Comparison of ENCODE assay signal across 23 cellular contexts in genomic region chr3:114487502-114487901, GRCh38.
DNase-seq lines count a peak whose midpoint lies in the region; ATAC-seq and TF ChIP-seq lines count a peak whose summit lies in the region.
"Had no signal": no experiment of that assay in that cellular context is flagged by ENCODE, and none has a peak within 500 bp of the region (broad histone marks: within the 10 kb centered on the region; RNA-seq: fewer than 3 reads in every experiment).

No MANE protein-coding gene starts in this region.

- no peak for TF ChIP-seq CTCF in left ventricle myocardium inferior (IDR thresholded peaks at IDR 0.05; ENCODE audit: borderline replicate concordance)
- no peak for TF ChIP-seq CTCF in fibroblast of mammary gland (conservative IDR thresholded peaks at IDR 0.05; ENCODE audit: control insufficient read depth, insufficient read depth, low read depth, low read length)

- ATAC-seq in Right ventricle myocardium inferior (peak; percentile 53), left ventricle myocardium superior (peak; percentile 67), HG03469 (IDR thresholded peaks at IDR 0.05; ENCODE audit: unreplicated experiment) (no peak)
- ATAC-seq: A549; CD8-positive, alpha-beta T cell; GM12878 had no signal

- no peaks in the 10 kb centered on the region for H3K9me3 ChIP-seq in left ventricle myocardium inferior (replicated peaks)
- H3K9me3 ChIP-seq: A549; BLaER1 treated with 17β-estradiol and CSF1 and Interleukin-3, amounts not matched to agents 10 nM and 100 nM; Caco-2 had no signal

- no peak overlapping the region for H3K4me3 ChIP-seq in left ventricle myocardium inferior
- no peak overlapping the region for H3K4me3 ChIP-seq in fibroblast of mammary gland (ENCODE audit: control insufficient read depth, low read depth, low read length)
- H3K4me3 ChIP-seq: A549; BLaER1 treated with 17β-estradiol and CSF1 and Interleukin-3, amounts not matched to agents 10 nM and 100 nM; GM12878 had no signal

- no peaks in the 10 kb centered on the region for H3K27me3 ChIP-seq in left ventricle myocardium inferior (ENCODE audit: low read depth)
- H3K27me3 ChIP-seq: BLaER1 treated with 17β-estradiol and CSF1 and Interleukin-3, amounts not matched to agents 10 nM and 100 nM had no signal

- DNase-seq in Right ventricle myocardium inferior (ENCODE audit: missing footprints), result no peak
- no peak for DNase-seq in cardiac septum (ENCODE audit: low spot score)
- peak; percentile 29 for DNase-seq in left ventricle myocardium superior
- DNase-seq in left ventricle myocardium inferior, result no peak
- DNase-seq in fibroblast of mammary gland (ENCODE audit: low read depth), result peak; percentile 76
- DNase-seq: AML-193; Caco-2; Calu3; CD4-positive, alpha-beta T cell; CD8-positive, alpha-beta T cell; DMS 273 treated with DMSO at 0.1 percent for 48 hours; DMS153; DMS53; DMS79; DND-41; EL; GDM1 had no signal

- no peak overlapping the region for H3K27ac ChIP-seq in left ventricle myocardium inferior (replicated peaks)
- H3K27ac ChIP-seq: 22Rv1; A549; BLaER1 treated with 17β-estradiol and CSF1 and Interleukin-3, amounts not matched to agents 10 nM and 100 nM; C4-2B had no signal

- peaks cover 50% of the 10 kb centered on the region for H3K4me1 ChIP-seq in left ventricle myocardium inferior
- H3K4me1 ChIP-seq: A549; BLaER1 treated with 17β-estradiol and CSF1 and Interleukin-3, amounts not matched to agents 10 nM and 100 nM; Caco-2 had no signal

- intact Hi-C loops in Right ventricle myocardium inferior (cut with DNase I), result no loop called here
- intact Hi-C loops in cardiac septum (cut with DNase I), result no loop called here
- intact Hi-C loops in left ventricle myocardium superior (cut with micrococcal nuclease), result no loop called here
- intact Hi-C loops in left ventricle myocardium inferior (cut with micrococcal nuclease), result no loop called here

- no peaks in the 10 kb centered on the region for H3K36me3 ChIP-seq in left ventricle myocardium inferior
- H3K36me3 ChIP-seq: BLaER1 treated with 17β-estradiol and CSF1 and Interleukin-3, amounts not matched to agents 10 nM and 100 nM had no signal

Comparison
In these comparisons a context has a peak if more than half of its experiments do, and no peak if none do; other contexts are left out.
1. DNase-seq: peak in left ventricle myocardium superior (single experiment) and fibroblast of mammary gland (single experiment); none in Right ventricle myocardium inferior (single experiment), cardiac septum (single experiment) and left ventricle myocardium inferior (single experiment).